8 cellular contexts compared by ENCODE assay signal in the genomic region with DNA sequence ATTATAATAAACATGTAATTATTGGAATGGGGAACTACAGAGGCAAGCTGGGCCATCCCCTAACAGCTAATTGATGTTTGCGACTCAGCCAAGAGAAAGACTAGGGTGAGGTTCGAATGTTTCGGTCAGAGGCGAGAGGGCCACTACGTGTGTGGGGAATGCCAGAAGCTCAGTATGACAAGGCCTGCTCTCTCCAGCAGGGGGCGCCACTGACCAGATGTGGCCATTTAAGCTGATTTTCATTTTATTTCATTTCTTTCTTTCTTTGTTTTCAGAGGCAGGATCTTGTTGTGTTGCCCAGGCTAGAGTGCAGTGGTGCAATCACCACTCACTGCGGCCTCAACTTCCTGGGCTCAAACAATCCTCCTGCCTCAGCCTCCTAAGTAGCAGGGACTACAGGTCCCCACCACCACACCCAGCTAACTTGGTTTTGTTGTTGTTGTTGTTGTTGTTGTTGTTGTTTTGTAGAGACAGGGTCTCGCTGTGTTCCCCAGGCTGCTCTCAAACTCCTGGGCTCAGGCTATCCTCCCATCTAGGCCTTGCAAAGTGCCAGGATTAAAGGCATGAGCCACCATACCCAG. TPM values are rescaled to one million over a fixed set of nuclear protein-coding genes. Genes with fewer than 3 reads are reported as not detected.
DNase-seq lines count a peak whose midpoint lies in the region; ATAC-seq and TF ChIP-seq lines count a peak whose summit lies in the region.

No MANE protein-coding gene starts in this region.

- H3K27me3 ChIP-seq in kidney epithelial cell (ENCODE audit: control insufficient read depth, insufficient read depth, low read length) (peaks cover 1% of the 10 kb centered on the region), stomach (peaks cover 0 to 18% (median 0%) of the 10 kb centered on the region in 3 donors)

- ATAC-seq in GM18868 (IDR thresholded peaks at IDR 0.05; ENCODE audit: unreplicated experiment) = no peak

- DNase-seq in AG10803 (ENCODE audit: low read depth) = no peak
- DNase-seq in Jurkat, Clone E6-1 (ENCODE audit: low read depth, low spot score) = peak; percentile 21
- peak; percentile 10 for DNase-seq in activated T-cell treated with anti-CD3 and anti-CD28 coated beads for 24 hours (ENCODE audit: low read depth)
- DNase-seq in kidney epithelial cell (ENCODE audit: low read depth) = no peak
- no peak for DNase-seq in NCI-H187 treated with DMSO at 0.1 percent for 48 hours (lab: John Stamatoyannopoulos, UW)
- no peak for DNase-seq in SW480 (ENCODE audit: low spot score)
- no peak for DNase-seq in stomach

- H3K4me1 ChIP-seq in stomach = peaks cover 0 to 6% (median 2%) of the 10 kb centered on the region in 4 donors

- no peak overlapping the region for H3K4me3 ChIP-seq in AG10803 (ENCODE audit: low read length)
- no peak overlapping the region for H3K4me3 ChIP-seq in Jurkat, Clone E6-1 (ENCODE audit: low read length)
- H3K4me3 ChIP-seq in kidney epithelial cell (ENCODE audit: low read depth, low read length) = no peak overlapping the region
- H3K4me3 ChIP-seq in stomach = no peak overlapping the region

- H3K9me3 ChIP-seq in stomach = no peaks in the 10 kb centered on the region

- TF ChIP-seq CTCF in AG10803 (conservative IDR thresholded peaks at IDR 0.05; ENCODE audit: low read length) (peak; percentile 54), kidney epithelial cell (IDR thresholded peaks at IDR 0.05; ENCODE audit: insufficient read depth, low read length, poor library complexity, severe bottlenecking) (peak; percentile 69), stomach (IDR thresholded peaks at IDR 0.05) (peak in 2 of 7 experiments; percentile 23 to 42)

- no peak for TF ChIP-seq POLR2A in stomach (IDR thresholded peaks at IDR 0.05)

- WGBS in stomach, 5 donors = 69 to 87% (median 77%) methylated on average over 8 of the region's 8 CpGs

- intact Hi-C loops in stomach (cut with DNase I; ENCODE audit: low total_unique reads) = no loop called here

- no peak for TF ChIP-seq EP300 in stomach (IDR thresholded peaks at IDR 0.05)

- no peak overlapping the region for H3K27ac ChIP-seq in stomach

- H3K36me3 ChIP-seq in kidney epithelial cell (ENCODE audit: control insufficient read depth, insufficient read depth, low read length) = no peaks in the 10 kb centered on the region
- H3K36me3 ChIP-seq in stomach = no peaks in the 10 kb centered on the region

RNA-seq across cellular contexts. Expression of a gene that starts 38.1 kb away (rescaled TPM):
- polyA plus RNA-seq in Jurkat, Clone E6-1 (2012; ENCODE audit: insufficient read depth, insufficient read length) = 0.69 TPM
- total RNA-seq in kidney epithelial cell = 0.14 and 0.33 TPM in 2 replicates
- 1 to 10 TPM in 2 of 5 donors, under 1 TPM in 1, not detected in 2; 0.29 to 4.1 (median 1.8) TPM for total RNA-seq in stomach
- under 1 TPM in 2 of 3 donors, not detected in 1; 0.37 to 0.63 TPM for polyA plus RNA-seq in stomach

RNA-seq across cellular contexts. Expression of a gene that starts 46.6 kb away (rescaled TPM):
- polyA plus RNA-seq in Jurkat, Clone E6-1 (2012; ENCODE audit: insufficient read depth, insufficient read length) = 28.8 TPM
- 35.1 and 40.8 TPM in 2 replicates for total RNA-seq in kidney epithelial cell
- total RNA-seq in stomach = 10 to 100 TPM in 4 of 5 donors, 1 to 10 TPM in 1; 9.9 to 38.0 (median 23.5) TPM
- polyA plus RNA-seq in stomach = 1 to 10 TPM; 4.3 to 6.0 (median 4.7) TPM

Comparison
In these comparisons a context has a peak if more than half of its experiments do, and no peak if none do; other contexts are left out.
1. DNase-seq: peak in Jurkat, Clone E6-1 (single experiment) and activated T-cell treated with anti-CD3 and anti-CD28 coated beads for 24 hours (single experiment); none in AG10803 (single experiment), kidney epithelial cell (single experiment), NCI-H187 treated with DMSO at 0.1 percent for 48 hours (single experiment), SW480 (single experiment) and stomach (single experiment).